In the genomic region with DNA sequence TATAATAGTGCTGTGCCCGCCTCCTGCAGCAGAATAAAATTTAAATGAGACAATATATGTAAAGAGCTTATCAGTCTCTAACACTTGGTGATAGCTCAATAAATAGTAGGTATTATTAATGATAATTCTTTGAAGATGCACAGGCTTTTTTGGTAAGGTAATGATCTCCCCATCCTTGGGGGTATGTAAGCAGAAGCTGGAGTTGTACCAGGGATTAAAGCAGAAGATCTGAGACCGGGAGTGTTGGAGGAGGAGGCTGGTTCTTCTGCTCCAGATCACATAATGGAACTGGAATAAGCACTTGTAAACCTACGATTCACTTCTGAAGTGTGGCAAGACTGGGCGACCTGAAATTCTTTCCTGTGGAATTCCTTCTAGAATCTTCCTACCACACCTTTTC, we compare ENCODE assay signal across 20 cellular contexts. TPM values are rescaled to one million over a fixed set of nuclear protein-coding genes. Genes with fewer than 3 reads are reported as not detected.
"Had no signal": no experiment of that assay in that cellular context is flagged by ENCODE, and none has a peak within 500 bp of the region (broad histone marks: within the 10 kb centered on the region; RNA-seq: fewer than 3 reads in every experiment).

No MANE protein-coding gene starts in this region.

- H3K4me3 Mint-ChIP-seq: dendritic cell treated with granulocyte-macrophage colony-stimulating factor and Interleukin-4, amounts not matched to agents 40 ng/mL and 50 ng/mL, for 4 days; naive thymus-derived CD4-positive, alpha-beta T cell; nephron progenitor cell had no signal

- H3K4me3 ChIP-seq: hepatocyte, left ventricle myocardium inferior, lower lobe of right lung, skin epidermis, stomach, thoracic aorta had no signal

- H3K4me2 ChIP-seq: hepatocyte had no signal

- H2AFZ ChIP-seq: hepatocyte had no signal

- H3K9me3 ChIP-seq: left ventricle myocardium inferior, lower lobe of right lung, neutrophil, stomach, thoracic aorta had no signal

- H3K4me1 Mint-ChIP-seq: naive thymus-derived CD4-positive, alpha-beta T cell; nephron progenitor cell had no signal

- H3K27ac ChIP-seq: foreskin keratinocyte, hepatocyte, left ventricle myocardium inferior, lower lobe of right lung, neutrophil, skin epidermis, thoracic aorta had no signal

- H3K27me3 ChIP-seq: foreskin keratinocyte, hepatocyte, neutrophil, stomach had no signal

- H3K36me3 ChIP-seq: left ventricle myocardium inferior, lower lobe of right lung, neutrophil, stomach, thoracic aorta had no signal

- H3K79me2 ChIP-seq: hepatocyte had no signal

- H3K27ac Mint-ChIP-seq: dendritic cell treated with granulocyte-macrophage colony-stimulating factor and Interleukin-4, amounts not matched to agents 40 ng/mL and 50 ng/mL, for 4 days; naive thymus-derived CD4-positive, alpha-beta T cell; nephron progenitor cell had no signal

- H3K4me1 ChIP-seq: left ventricle myocardium inferior, lower lobe of right lung had no signal

- H3K9me3 Mint-ChIP-seq: dendritic cell treated with granulocyte-macrophage colony-stimulating factor and Interleukin-4, amounts not matched to agents 40 ng/mL and 50 ng/mL, for 4 days; nephron progenitor cell had no signal

- DNase-seq: kidney; left ventricle myocardium inferior; lower lobe of right lung; mesenchymal stem cell; midbrain; naive thymus-derived CD4-positive, alpha-beta T cell; nephron progenitor cell; stimulated activated CD4-positive, alpha-beta T cell treated with anti-CD3 and anti-CD28 coated beads, Interleukin-2, amount 100 ng/mL, for 24 hours; stimulated activated naive CD4-positive, alpha-beta T cell; substantia nigra; trophoblast cell had no signal

- FAIRE-seq: colon, kidney had no signal

RNA-seq across cellular contexts. Expression of a gene that starts 8.4 kb away (rescaled TPM):
- total RNA-seq: left ventricle myocardium inferior; lower lobe of right lung; naive thymus-derived CD4-positive, alpha-beta T cell; osteocyte; thoracic aorta had no signal
- polyA plus RNA-seq: naive thymus-derived CD4-positive, alpha-beta T cell had no signal
